ENCODE assay signal across 8 cellular contexts in the genomic region with DNA sequence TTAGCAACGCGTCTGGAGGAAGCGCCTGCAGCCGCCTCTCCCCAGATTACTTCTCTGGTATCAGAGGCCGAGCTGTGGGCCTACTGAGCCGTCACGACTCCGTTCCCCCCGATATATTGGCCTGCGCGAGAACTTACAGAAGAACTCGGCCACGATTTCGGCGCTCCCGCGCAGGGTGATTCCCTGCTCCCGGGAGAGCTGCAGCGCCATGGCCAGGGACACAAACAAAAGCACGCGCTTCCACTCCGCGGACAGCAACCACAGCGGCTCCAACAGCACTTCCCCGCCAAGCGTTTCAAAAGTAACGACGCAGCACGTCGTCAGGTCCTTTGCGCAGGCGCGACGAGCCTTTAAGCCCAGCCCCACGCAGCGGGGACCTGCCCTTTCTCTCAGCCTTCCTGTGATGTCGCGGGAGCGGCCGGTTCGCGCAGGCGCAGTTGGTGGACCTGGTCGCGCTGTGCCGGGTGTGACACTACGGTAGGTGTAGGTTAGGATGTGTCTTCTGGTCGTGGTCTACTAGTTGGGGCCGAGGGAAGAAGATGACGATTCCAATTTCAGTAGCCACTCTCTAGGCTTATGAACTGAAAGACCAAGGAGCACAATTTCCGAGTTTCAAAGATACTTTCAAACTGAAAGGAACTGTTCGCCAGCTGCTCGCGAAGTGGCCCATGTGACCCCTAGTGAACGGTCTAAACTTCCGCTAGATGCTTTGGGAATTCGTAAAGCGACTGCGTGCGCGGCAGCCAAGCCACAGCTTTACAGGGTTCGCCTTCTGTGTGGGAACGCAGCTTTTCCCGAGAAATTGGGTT. TPM values are rescaled to one million over a fixed set of nuclear protein-coding genes. Genes with fewer than 3 reads are reported as not detected.
A peak's percentile ranks its signal among the peaks of the same experiment; 100 is the strongest.
DNase-seq lines count a peak whose midpoint lies in the region; ATAC-seq and TF ChIP-seq lines count a peak whose summit lies in the region.

A gene (minus strand): TSS at position 324 of the 809 bp plus-strand sequence. CDS start 114 bp downstream, at position 210.

- H3K4me1 ChIP-seq in BE2C, result peaks cover 4% of the 10 kb centered on the region
- peaks cover 5% of the 10 kb centered on the region for H3K4me1 ChIP-seq in colonic mucosa

- peaks cover 20% of the 10 kb centered on the region for H3K36me3 ChIP-seq in BE2C
- no peaks in the 10 kb centered on the region for H3K36me3 ChIP-seq in colonic mucosa

- peak within 1 kb of the TSS; percentile 93 for H3K4me3 ChIP-seq in BE2C (ENCODE audit: low read depth, low read length)
- H3K4me3 ChIP-seq in colonic mucosa, result peak within 1 kb of the TSS; percentile 48

- TF ChIP-seq CTCF in BE2C (IDR thresholded peaks at IDR 0.05; ENCODE audit: low read depth, low read length) (no peak), colonic mucosa (IDR thresholded peaks at IDR 0.05) (no peak)

- H3K27ac ChIP-seq in colonic mucosa, result peak within 1 kb of the TSS; percentile 81

- no peaks in the 10 kb centered on the region for H3K9me3 ChIP-seq in BE2C
- H3K9me3 ChIP-seq in colonic mucosa, result no peaks in the 10 kb centered on the region

- peak within 1 kb of the TSS; percentile 80 to 94 for H3K9ac ChIP-seq in colonic mucosa (ENCODE audit: low read depth in 2 of 2, low read length in 2 of 2)

- ATAC-seq in HG03460 (IDR thresholded peaks at IDR 0.05; ENCODE audit: unreplicated experiment), result peak; percentile 80

- peak; percentile 99 for DNase-seq in BE2C
- peak; percentile 59 for DNase-seq in GM19240 (ENCODE audit: insufficient read length, low spot score)
- peak; percentile 98 to 99 for DNase-seq in NCI-H526 (lab: John Stamatoyannopoulos, UW)
- peak; percentile 99 for DNase-seq in activated CD4-positive, alpha-beta T cell treated with anti-CD3 and anti-CD28 coated beads for 48 hours
- DNase-seq in colonic mucosa, result peak; percentile 99
- peak; percentile 99 for DNase-seq in kidney tubule cell (ENCODE audit: low spot score)
- peak; percentile 95 to 98 (median 97) for DNase-seq in stimulated activated CD4-positive, alpha-beta T cell treated with anti-CD3 and anti-CD28 coated beads, Interleukin-1b, Interleukin-23, amount 100 ng/mL, for 24 hours (ENCODE audit: low read depth in 4 of 4, low spot score in 1 of 4)

- H3K27me3 ChIP-seq in BE2C, result no peaks in the 10 kb centered on the region
- no peaks in the 10 kb centered on the region for H3K27me3 ChIP-seq in colonic mucosa

- intact Hi-C loops in colonic mucosa (cut with DNase I), result no loop called here

RNA-seq across cellular contexts. Expression of the gene that starts here (rescaled TPM):
- 18.4 TPM for polyA plus RNA-seq in BE2C (2012; ENCODE audit: insufficient read depth, insufficient read length, low read depth)
- 10 to 100 TPM; 13.7 to 35.9 TPM for total RNA-seq in colonic mucosa

Comparison
In these comparisons a context has a peak if more than half of its experiments do, and no peak if none do; other contexts are left out.
1. Peak in every context shown above with its lines: DNase-seq, ATAC-seq, H3K4me3 ChIP-seq and H3K27ac ChIP-seq.